Comparison of ENCODE assay signal across 13 cellular contexts in genomic region chr12:95663525-95663924, GRCh38.
DNase-seq lines count a peak whose midpoint lies in the region; ATAC-seq and TF ChIP-seq lines count a peak whose summit lies in the region.
"Had no signal": no experiment of that assay in that cellular context is flagged by ENCODE, and none has a peak within 500 bp of the region (broad histone marks: within the 10 kb centered on the region; RNA-seq: fewer than 3 reads in every experiment).

No MANE protein-coding gene starts in this region.

- intact Hi-C loops in body of pancreas (cut with DNase I), result no loop called here

- H3K4me3 ChIP-seq in BJ (ENCODE audit: low read depth, low read length) (no peak overlapping the region), body of pancreas (no peak overlapping the region)

- 24% methylated on average over 2 of the region's 2 CpGs for WGBS in body of pancreas, 2 donors

- H3K36me3 ChIP-seq in BJ (ENCODE audit: control insufficient read depth, insufficient read depth, low read length), result peaks cover 1% of the 10 kb centered on the region; the same call in 1 of the 2 replicates
- H3K36me3 ChIP-seq in body of pancreas (replicated peaks in 1 of 2; ENCODE audit: insufficient read depth in 1 of 2, low read depth in 2 of 2), result peaks cover 2 to 6% of the 10 kb centered on the region in 2 donors

- H3K4me1 ChIP-seq in body of pancreas, result peaks cover 42% of the 10 kb centered on the region

- CTCF ChIA-PET in BJ (lab: Yijun Ruan, JAX), result no interaction called here

- no peak for TF ChIP-seq POLR2A in body of pancreas (IDR thresholded peaks at IDR 0.05)

- TF ChIP-seq CTCF in BJ (IDR thresholded peaks at IDR 0.05; ENCODE audit: insufficient read depth, low read depth, low read length), result no peak
- no peak for TF ChIP-seq CTCF in body of pancreas (IDR thresholded peaks at IDR 0.05)

- H3K27ac ChIP-seq in body of pancreas, result peak overlapping the region in 3 of 4 donors; percentile 62 to 82 (median 72)
- H3K27ac ChIP-seq: VCaP had no signal

- ATAC-seq in body of pancreas, result peak; percentile 69
- no peak for ATAC-seq in HG03159 (IDR thresholded peaks at IDR 0.05; ENCODE audit: unreplicated experiment)

- POLR2A ChIA-PET in BJ (lab: Charles Lee), result interaction anchor here (0.7 kb wide), 1 partner anchor 79 kb away, joined by 3 read pairs; no protein-coding TSS in a partner anchor

- DNase-seq in BJ (ENCODE audit: low read depth) (peak; percentile 4), body of pancreas (peak in 1 of 4 donors; percentile 25), glomerular endothelial cell (ENCODE audit: extremely low read depth, low read depth, low spot score) (peak; percentile 90), pulmonary artery endothelial cell (ENCODE audit: low read depth, low spot score) (peak; percentile 94), cerebellar cortex (ENCODE audit: low spot score) (no peak), NCI-H82 treated with DMSO at 0.1 percent for 48 hours (lab: John Stamatoyannopoulos, UW; ENCODE audit: unreplicated experiment) (no peak)
- no peak for DNase-seq in effector CD8-positive, alpha-beta T cell (lab: John Stamatoyannopoulos, UW)
- DNase-seq: glutamatergic neuron, NCI-H1694, NCI-H446, SHP77 had no signal

- no peaks in the 10 kb centered on the region for H3K9me3 ChIP-seq in body of pancreas

- H3K27me3 ChIP-seq in BJ (ENCODE audit: control insufficient read depth, insufficient read depth, low read length) (no peaks in the 10 kb centered on the region), body of pancreas (no peaks in the 10 kb centered on the region)

Comparison
In these comparisons a context has a peak if more than half of its experiments do, and no peak if none do; other contexts are left out.
1. DNase-seq: peak in BJ (single experiment), glomerular endothelial cell (single experiment) and pulmonary artery endothelial cell (single experiment); none in cerebellar cortex (single experiment), effector CD8-positive, alpha-beta T cell (single experiment) and NCI-H82 treated with DMSO at 0.1 percent for 48 hours (single experiment).